ENCODE assay signal across 9 cellular contexts in the genomic region with DNA sequence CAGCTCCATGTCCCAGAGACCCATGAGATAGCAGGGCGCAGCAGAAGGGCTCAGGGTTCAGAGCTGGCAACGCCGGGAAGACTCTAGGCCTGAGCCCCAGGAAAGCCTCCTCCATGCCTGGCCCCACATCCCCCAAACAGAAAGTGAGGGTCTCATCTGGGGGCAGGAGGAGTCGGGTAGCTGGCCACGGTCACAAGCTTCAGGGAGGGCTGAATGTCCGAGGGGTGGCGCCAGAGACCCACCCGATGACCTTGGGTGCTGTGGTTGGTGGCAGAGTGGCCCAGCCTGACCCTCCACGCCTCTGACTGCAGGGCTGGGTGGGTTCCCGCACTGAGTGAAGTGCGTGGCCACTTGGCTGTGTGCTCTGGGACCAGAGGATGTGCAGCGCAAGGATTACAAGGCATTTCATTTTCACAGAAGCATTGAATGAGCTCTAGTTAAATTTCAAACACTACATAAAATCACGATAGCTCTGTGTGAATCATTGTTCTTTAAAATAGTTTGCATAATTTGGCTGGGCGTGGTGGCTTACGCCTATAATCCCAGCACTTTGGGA. TPM values are rescaled to one million over a fixed set of nuclear protein-coding genes. Genes with fewer than 3 reads are reported as not detected.
DNase-seq lines count a peak whose midpoint lies in the region; ATAC-seq, FAIRE-seq and TF ChIP-seq lines count a peak whose summit lies in the region.
"Had no signal": no experiment of that assay in that cellular context is flagged by ENCODE, and none has a peak within 500 bp of the region (broad histone marks: within the 10 kb centered on the region; RNA-seq: fewer than 3 reads in every experiment).

No MANE protein-coding gene starts in this region.

- no peak overlapping the region for H3K27ac Mint-ChIP-seq in neural progenitor cell

- peaks cover 3% of the 10 kb centered on the region for H3K36me3 ChIP-seq in fibroblast of lung (ENCODE audit: control insufficient read depth, insufficient read depth, low read length)
- H3K36me3 ChIP-seq in neural progenitor cell = no peaks in the 10 kb centered on the region

- peak overlapping the region; percentile 81 for H3K4me3 Mint-ChIP-seq in neural progenitor cell

- H2AFZ ChIP-seq in fibroblast of lung (ENCODE audit: low read length) = no peak overlapping the region
- no peak overlapping the region for H2AFZ ChIP-seq in neural progenitor cell (replicated peaks)

- peaks cover 10% of the 10 kb centered on the region for H3K79me2 ChIP-seq in fibroblast of lung (ENCODE audit: control insufficient read depth, insufficient read depth, low read length)
- peaks cover 10% of the 10 kb centered on the region for H3K79me2 ChIP-seq in neural progenitor cell (ENCODE audit: low read depth)

- peaks cover 6% of the 10 kb centered on the region for H3K4me1 Mint-ChIP-seq in neural progenitor cell

- H3K9me3 ChIP-seq in fibroblast of lung (ENCODE audit: control insufficient read depth, insufficient read depth, low read depth, low read length) (no peaks in the 10 kb centered on the region), neural progenitor cell (ENCODE audit: low read depth) (no peaks in the 10 kb centered on the region)

- TF ChIP-seq CTCF in GM12865 (IDR thresholded peaks at IDR 0.05; ENCODE audit: insufficient read depth, low read depth, low read length, missing control alignments) (peak; percentile 57), fibroblast of lung (conservative IDR thresholded peaks at IDR 0.05 in 1 of 2, IDR thresholded peaks at IDR 0.05 in 1 of 2; ENCODE audit: low read depth in 1 of 2, low read length in 2 of 2) (peak; percentile 47 to 53), neural progenitor cell (IDR thresholded peaks at IDR 0.05) (peak; percentile 60)

- H4K20me1 ChIP-seq in fibroblast of lung (ENCODE audit: control insufficient read depth, extremely low read depth, insufficient read depth, low read length) = no peaks in the 10 kb centered on the region
- peaks cover 10% of the 10 kb centered on the region for H4K20me1 ChIP-seq in neural progenitor cell (ENCODE audit: low read depth)

- H3K4me3 ChIP-seq in GM12865 (ENCODE audit: low read depth, low read length) = no peak overlapping the region
- no peak overlapping the region for H3K4me3 ChIP-seq in fibroblast of lung (replicated peaks in 1 of 4; ENCODE audit: control extremely low read depth in 1 of 4, insufficient read depth in 1 of 4, low read depth in 3 of 4, low read length in 4 of 4)
- H3K4me3 ChIP-seq in neural progenitor cell = no peak overlapping the region

- no peak overlapping the region for H3K27ac ChIP-seq in fibroblast of lung (ENCODE audit: insufficient read depth, low read length)
- H3K27ac ChIP-seq in neural progenitor cell = no peak overlapping the region

- no peaks in the 10 kb centered on the region for H3K9me3 Mint-ChIP-seq in neural progenitor cell

- H3K4me1 ChIP-seq in fibroblast of lung (ENCODE audit: control insufficient read depth, extremely low read depth, insufficient read depth, low read length) (peaks cover 2% of the 10 kb centered on the region), neural progenitor cell (peaks cover 21% of the 10 kb centered on the region)

- no peaks in the 10 kb centered on the region for H3K27me3 ChIP-seq in fibroblast of lung (ENCODE audit: control insufficient read depth, insufficient read depth, low read length)
- H3K27me3 ChIP-seq in neural progenitor cell = no peaks in the 10 kb centered on the region

- DNase-seq in AG08395 (ENCODE audit: low spot score) = peak; percentile 41
- peak; percentile 52 for DNase-seq in GM12865 (ENCODE audit: low read depth)
- peak; percentile 71 for DNase-seq in SK-N-DZ (ENCODE audit: low spot score)
- DNase-seq in fibroblast of lung (ENCODE audit: low read depth in 2 of 2) = peak in 1 of 2 donors; percentile 37
- DNase-seq in neural progenitor cell (ENCODE audit: low spot score) = peak; percentile 74
- DNase-seq in NCI-H2081 (lab: John Stamatoyannopoulos, UW) = no peak
- no peak for DNase-seq in RCC 7860 (ENCODE audit: low spot score)

- no peaks in the 10 kb centered on the region for H3K36me3 Mint-ChIP-seq in neural progenitor cell

- peaks cover 18% of the 10 kb centered on the region for H3F3A ChIP-seq in neural progenitor cell (ENCODE audit: low read depth)

- FAIRE-seq in RCC 7860 (lab: Jason Lieb, UNC) = no peak

- peaks cover 2% of the 10 kb centered on the region for H3K27me3 Mint-ChIP-seq in neural progenitor cell (ENCODE audit: insufficient read depth, low read depth)

- no peak for ATAC-seq in GM18907 (IDR thresholded peaks at IDR 0.05; ENCODE audit: unreplicated experiment)

- no peak overlapping the region for H3K9ac ChIP-seq in fibroblast of lung (ENCODE audit: insufficient read depth, low read length)
- H3K9ac ChIP-seq in neural progenitor cell = no peak overlapping the region

- H3K4me2 ChIP-seq in fibroblast of lung (ENCODE audit: extremely low read depth, insufficient read depth, low read length) (peak overlapping the region; percentile 32), neural progenitor cell (no peak overlapping the region)

RNA-seq across cellular contexts. Expression of a gene that starts 3.0 kb away (rescaled TPM):
- not detected in 2 replicates for polyA plus RNA-seq in SK-N-DZ (2014; cell fraction: cytosol; rRNA removed)
- 0.79 and 1.6 TPM in 2 replicates for polyA plus RNA-seq in SK-N-DZ (2014; cell fraction: nucleus; rRNA removed)
- 1.2 TPM in 1 of 2 replicates, not detected in the other for total RNA-seq in fibroblast of lung
- 0.40 TPM in 1 of 2 replicates, not detected in the other for polyA plus RNA-seq in fibroblast of lung
- 0.31 TPM in 1 of 2 replicates, not detected in the other for polyA plus RNA-seq in fibroblast of lung (2012)
- polyA minus RNA-seq in fibroblast of lung (ENCODE audit: low replicate concordance) = not detected in 2 replicates
- not detected in 2 replicates for total RNA-seq in neural progenitor cell (ENCODE audit: low replicate concordance)
- total RNA-seq: pulmonary artery endothelial cell had no signal

RNA-seq across cellular contexts. Expression of a gene that starts 3.5 kb away (rescaled TPM):
- polyA plus RNA-seq in SK-N-DZ (2014; cell fraction: cytosol; rRNA removed) = 85.0 and 89.0 TPM in 2 replicates
- polyA plus RNA-seq in SK-N-DZ (2014; cell fraction: nucleus; rRNA removed) = 443 and 578 TPM in 2 replicates
- 136 and 166 TPM in 2 replicates for total RNA-seq in fibroblast of lung
- 31.3 and 39.9 TPM in 2 replicates for polyA plus RNA-seq in fibroblast of lung
- polyA plus RNA-seq in fibroblast of lung (2012) = 56.6 and 83.9 TPM in 2 replicates
- 75.4 and 113 TPM in 2 replicates for polyA minus RNA-seq in fibroblast of lung (ENCODE audit: low replicate concordance)
- total RNA-seq in neural progenitor cell (ENCODE audit: low replicate concordance) = 21.5 and 85.1 TPM in 2 replicates

RNA-seq across cellular contexts. Expression of a gene that starts 4.0 kb away (rescaled TPM):
- 0.36 TPM in 1 of 2 replicates, not detected in the other for polyA plus RNA-seq in SK-N-DZ (2014; cell fraction: cytosol; rRNA removed)
- 0.96 and 1.3 TPM in 2 replicates for polyA plus RNA-seq in SK-N-DZ (2014; cell fraction: nucleus; rRNA removed)
- total RNA-seq in fibroblast of lung (0.17 TPM in 1 of 2 replicates, not detected in the other), neural progenitor cell (ENCODE audit: low replicate concordance) (0.19 TPM in 1 of 2 replicates, not detected in the other)
- polyA plus RNA-seq in fibroblast of lung = 0.02 TPM in 1 of 2 replicates, not detected in the other
- not detected in 2 replicates for polyA plus RNA-seq in fibroblast of lung (2012)
- not detected in 2 replicates for polyA minus RNA-seq in fibroblast of lung (ENCODE audit: low replicate concordance)
- total RNA-seq: pulmonary artery endothelial cell had no signal

RNA-seq across cellular contexts. Expression of a gene that starts 29.3 kb away (rescaled TPM):
- polyA plus RNA-seq in SK-N-DZ (2014; cell fraction: cytosol; rRNA removed) = not detected in 2 replicates
- not detected in 2 replicates for polyA plus RNA-seq in SK-N-DZ (2014; cell fraction: nucleus; rRNA removed)
- total RNA-seq in fibroblast of lung (89.9 and 90.3 TPM in 2 replicates), neural progenitor cell (ENCODE audit: low replicate concordance) (not detected in 2 replicates)
- polyA plus RNA-seq in fibroblast of lung = 2.0 and 4.9 TPM in 2 replicates
- 9.8 and 13.0 TPM in 2 replicates for polyA plus RNA-seq in fibroblast of lung (2012)
- 0.52 and 1.5 TPM in 2 replicates for polyA minus RNA-seq in fibroblast of lung (ENCODE audit: low replicate concordance)
- total RNA-seq: pulmonary artery endothelial cell had no signal

RNA-seq across cellular contexts. Expression of a gene that starts 34.8 kb away (rescaled TPM):
- not detected in 2 replicates for polyA plus RNA-seq in SK-N-DZ (2014; cell fraction: cytosol; rRNA removed)
- 0.42 TPM in 1 of 2 replicates, not detected in the other for polyA plus RNA-seq in SK-N-DZ (2014; cell fraction: nucleus; rRNA removed)
- total RNA-seq in fibroblast of lung (3.3 and 6.3 TPM in 2 replicates), neural progenitor cell (ENCODE audit: low replicate concordance) (0.09 TPM in 1 of 2 replicates, not detected in the other)
- 0.75 and 1.4 TPM in 2 replicates for polyA plus RNA-seq in fibroblast of lung
- 0.28 and 0.51 TPM in 2 replicates for polyA plus RNA-seq in fibroblast of lung (2012)
- 3.3 TPM in 1 of 2 replicates, not detected in the other for polyA minus RNA-seq in fibroblast of lung (ENCODE audit: low replicate concordance)
- total RNA-seq: pulmonary artery endothelial cell had no signal

Comparison
In these comparisons a context has a peak if more than half of its experiments do, and no peak if none do; other contexts are left out.
1. DNase-seq: peak in AG08395 (single experiment), GM12865 (single experiment), SK-N-DZ (single experiment) and neural progenitor cell (single experiment); none in NCI-H2081 (0 of 2) and RCC 7860 (single experiment).
2. Peak in every context shown above with its lines, with median percentiles within 50 percentile points of each other: CTCF ChIP-seq.